7 cellular contexts compared by ENCODE assay signal in genomic region chr2:215680605-215681598, GRCh38.
DNase-seq lines count a peak whose midpoint lies in the region; ATAC-seq and FAIRE-seq lines count a peak whose summit lies in the region.

No MANE protein-coding gene starts in this region.

- no peaks in the 10 kb centered on the region for H3K27me3 ChIP-seq in right cardiac atrium (ENCODE audit: control insufficient read depth, insufficient read depth)
- peaks cover 3% of the 10 kb centered on the region for H3K27me3 ChIP-seq in thymus (ENCODE audit: control insufficient read depth, insufficient read depth)
- no peaks in the 10 kb centered on the region for H3K27me3 ChIP-seq in Karpas-422 (ENCODE audit: low read length)

- H2AFZ ChIP-seq in Karpas-422 (ENCODE audit: low read length), result no peak overlapping the region

- no peak overlapping the region for H3K9ac ChIP-seq in Karpas-422 (ENCODE audit: low read length)

- intact Hi-C loops in right cardiac atrium (cut with DNase I), result no loop called here

- no peaks in the 10 kb centered on the region for H3K36me3 ChIP-seq in thymus (ENCODE audit: control insufficient read depth, insufficient read depth)
- H3K36me3 ChIP-seq in Karpas-422 (ENCODE audit: insufficient read depth, low read length), result no peaks in the 10 kb centered on the region

- H3K27ac ChIP-seq in right cardiac atrium (ENCODE audit: low read length) (no peak overlapping the region), thymus (ENCODE audit: low read depth) (peak overlapping the region; percentile 31), Karpas-422 (ENCODE audit: low read length) (no peak overlapping the region)

- 68% methylated on average over 6 of the region's 6 CpGs for WGBS in right cardiac atrium
- WGBS in thymus, result 27% methylated on average over 6 of the region's 6 CpGs

- no peaks in the 10 kb centered on the region for H3K9me2 ChIP-seq in Karpas-422 (replicated peaks; ENCODE audit: insufficient read depth, low read length)

- DNase-seq in GM18507 (ENCODE audit: extremely low spot score, insufficient read length, low read depth) (no peak), HTR-8/SVneo (ENCODE audit: insufficient read length, low spot score) (peak; percentile 22), T-helper 2 cell (peak in 3 of 5 experiments; percentile 21 to 84 (median 25)), right cardiac atrium (peak in 1 of 3 donors; percentile 35), Karpas-422 (no peak), RKO (ENCODE audit: low spot score) (no peak)

- no peak overlapping the region for H3K4me2 ChIP-seq in Karpas-422 (ENCODE audit: low read depth, low read length, poor library complexity, severe bottlenecking)

- no peaks in the 10 kb centered on the region for H3K79me2 ChIP-seq in Karpas-422 (ENCODE audit: low read length)

- no peaks in the 10 kb centered on the region for H3K4me1 ChIP-seq in right cardiac atrium (ENCODE audit: control insufficient read depth, insufficient read depth, low read length)
- no peaks in the 10 kb centered on the region for H3K4me1 ChIP-seq in thymus (ENCODE audit: control insufficient read depth, insufficient read depth, low read length)
- H3K4me1 ChIP-seq in Karpas-422 (ENCODE audit: low read length), result peaks cover 14% of the 10 kb centered on the region

- ATAC-seq in right cardiac atrium, result peak; percentile 26 to 61

- H3K9me3 ChIP-seq in right cardiac atrium (ENCODE audit: control insufficient read depth, low read length) (no peaks in the 10 kb centered on the region), thymus (ENCODE audit: control insufficient read depth) (no peaks in the 10 kb centered on the region), Karpas-422 (ENCODE audit: low read length) (no peaks in the 10 kb centered on the region)

- H3K4me3 ChIP-seq in right cardiac atrium (ENCODE audit: low read length) (no peak overlapping the region), thymus (ENCODE audit: low read length) (no peak overlapping the region), Karpas-422 (ENCODE audit: low read length) (no peak overlapping the region)

- no peaks in the 10 kb centered on the region for H4K20me1 ChIP-seq in Karpas-422 (ENCODE audit: insufficient read depth, low read depth, low read length)

- FAIRE-seq in GM18507 (lab: Jason Lieb, UNC) (peak; percentile 36), HTR-8/SVneo (lab: Jason Lieb, UNC) (no peak)

Comparison
In these comparisons a context has a peak if more than half of its experiments do, and no peak if none do; other contexts are left out.
1. DNase-seq: peak in HTR-8/SVneo (single experiment) and T-helper 2 cell (3 of 5); none in GM18507 (single experiment), Karpas-422 (single experiment) and RKO (single experiment).